ENCODE assay signal across 9 cellular contexts in genomic region chr1:51058863-51059262, GRCh38. TPM values are rescaled to one million over a fixed set of nuclear protein-coding genes. Genes with fewer than 3 reads are reported as not detected.
DNase-seq lines count a peak whose midpoint lies in the region; ATAC-seq and TF ChIP-seq lines count a peak whose summit lies in the region.
"Had no signal": no experiment of that assay in that cellular context is flagged by ENCODE, and none has a peak within 500 bp of the region (broad histone marks: within the 10 kb centered on the region; RNA-seq: fewer than 3 reads in every experiment).

No MANE protein-coding gene starts in this region.

- H2AFZ ChIP-seq in PC-9 = no peak overlapping the region

- no peak overlapping the region for H3K27ac ChIP-seq in A673 (ENCODE audit: low read depth, low read length, poor library complexity, severe bottlenecking)
- no peak overlapping the region for H3K27ac ChIP-seq in PC-9
- no peak overlapping the region for H3K27ac ChIP-seq in uterus

- intact Hi-C loops in A673 (cut with micrococcal nuclease; ENCODE audit: unreplicated experiment) = no loop called here
- intact Hi-C loops in PC-9 (cut with micrococcal nuclease; ENCODE audit: unreplicated experiment) = no loop called here
- intact Hi-C loops in uterus (cut with DNase I; ENCODE audit: low total_unique reads) = no loop called here
- intact Hi-C loops in lower leg skin (cut with DNase I; ENCODE audit: low total_unique reads) = no loop called here

- TF ChIP-seq CTCF in A673 (conservative IDR thresholded peaks at IDR 0.05; ENCODE audit: low read depth, low read length) = peak; percentile 53
- TF ChIP-seq CTCF in GM12875 (IDR thresholded peaks at IDR 0.05; ENCODE audit: borderline replicate concordance, insufficient read depth, low read depth, low read length) = peak; percentile 80
- TF ChIP-seq CTCF in PC-9 (conservative IDR thresholded peaks at IDR 0.05) = peak; percentile 65
- TF ChIP-seq CTCF in uterus (IDR thresholded peaks at IDR 0.05) = no peak
- no peak for TF ChIP-seq CTCF in lower leg skin (IDR thresholded peaks at IDR 0.05)

- no TSS peak for BruUV-seq in A673 (replicated peaks; lab: Mats Ljungman, UMichigan)
- no TSS peak for BruUV-seq in PC-9 (replicated peaks; lab: Mats Ljungman, UMichigan)

- POLR2A ChIA-PET in A673 (lab: Charles Lee; ENCODE audit: low non-redundant PET) = no interaction called here
- POLR2A ChIA-PET in PC-9 (lab: Charles Lee; ENCODE audit: unreplicated experiment) = no interaction called here

- H3K9me3 ChIP-seq in A673 (ENCODE audit: low read depth, low read length, poor library complexity, severe bottlenecking) (no peaks in the 10 kb centered on the region), PC-9 (ENCODE audit: insufficient read depth, low read depth) (peaks cover 15% of the 10 kb centered on the region; the same call in 1 of the 2 replicates), uterus (peaks cover 0 to 5% of the 10 kb centered on the region in 2 donors)

- no peak overlapping the region for H3K4me2 ChIP-seq in PC-9

- H3K4me3 ChIP-seq in A673 (ENCODE audit: low read depth, low read length, poor library complexity, severe bottlenecking) (no peak overlapping the region), GM12875 (ENCODE audit: low read depth, low read length) (no peak overlapping the region), PC-9 (no peak overlapping the region), uterus (no peak overlapping the region), lower leg skin (ENCODE audit: low read depth, poor library complexity, severe bottlenecking) (no peak overlapping the region)

- DNase-seq in A673 (ENCODE audit: low spot score) = peak; percentile 37
- peak in 1 of 2 experiments; percentile 48 for DNase-seq in PC-9
- peak; percentile 58 for DNase-seq in fibroblast of peridontal ligament (ENCODE audit: extremely low read depth)
- no peak for DNase-seq in kidney glomerular epithelial cell (lab: John Stamatoyannopoulos, UW)
- no peak for DNase-seq in uterus
- DNase-seq in lower leg skin (ENCODE audit: low spot score in 2 of 2) = no peak

- no peak for ATAC-seq in GM21515 (IDR thresholded peaks at IDR 0.05; ENCODE audit: unreplicated experiment)

- H3K27me3 ChIP-seq in A673 (replicated peaks; ENCODE audit: insufficient read depth, low read depth, low read length, poor library complexity) (no peaks in the 10 kb centered on the region), PC-9 (ENCODE audit: insufficient read depth, low read depth) (no peaks in the 10 kb centered on the region), uterus (no peaks in the 10 kb centered on the region)

- peaks cover 14% of the 10 kb centered on the region for H3F3A ChIP-seq in PC-9 (ENCODE audit: insufficient read depth, low read depth)

- no peaks in the 10 kb centered on the region for H3K9me2 ChIP-seq in PC-9 (ENCODE audit: insufficient read depth)

- CTCF ChIA-PET in A673 (lab: Charles Lee) (interaction anchor here (0.7 kb wide), 1 partner anchor 99 kb away, joined by 4 read pairs; the partner anchor contains the start of gene FAF1), PC-9 (lab: Charles Lee) (no interaction called here)

- no peaks in the 10 kb centered on the region for H3K79me2 ChIP-seq in PC-9 (ENCODE audit: low read depth)

- no peaks in the 10 kb centered on the region for H3K36me3 ChIP-seq in A673 (ENCODE audit: insufficient read depth, low read length, poor library complexity, severe bottlenecking)
- no peaks in the 10 kb centered on the region for H3K36me3 ChIP-seq in PC-9 (ENCODE audit: low read depth)
- no peaks in the 10 kb centered on the region for H3K36me3 ChIP-seq in uterus

- no peak for TF ChIP-seq POLR2A in uterus (IDR thresholded peaks at IDR 0.05)
- TF ChIP-seq POLR2A in lower leg skin (IDR thresholded peaks at IDR 0.05) = no peak

- H3K4me1 ChIP-seq in A673 (ENCODE audit: insufficient read depth, low read length, poor library complexity, severe bottlenecking) (no peaks in the 10 kb centered on the region), PC-9 (replicated peaks; ENCODE audit: insufficient read depth) (peaks cover 21% of the 10 kb centered on the region), uterus (no peaks in the 10 kb centered on the region)

- 67 to 94% methylated on average over 3 to 4 of the region's 5 CpGs for WGBS in lower leg skin, 2 donors

- no peaks in the 10 kb centered on the region for H4K20me1 ChIP-seq in PC-9 (ENCODE audit: insufficient read depth)

RNA-seq across cellular contexts. Expression of gene C1orf185, which starts 43.2 kb away (rescaled TPM):
- total RNA-seq in A673 (2021) (not detected in 2 replicates), PC-9 (2021) (not detected in 2 replicates), uterus (not detected), lower leg skin (not detected)
- total RNA-seq: Daoy had no signal

Comparison
In these comparisons a context has a peak if more than half of its experiments do, and no peak if none do; other contexts are left out.
1. DNase-seq: peak in A673 (single experiment) and fibroblast of peridontal ligament (single experiment); none in kidney glomerular epithelial cell (single experiment), uterus (0 of 2) and lower leg skin (0 of 2).
2. CTCF ChIP-seq: peak in A673 (single experiment), GM12875 (single experiment) and PC-9 (single experiment); none in uterus (0 of 4) and lower leg skin (0 of 3).